In genomic region chr15:77983091-77983707, GRCh38 we compare ENCODE assay signal across 1 cellular context.
TF ChIP-seq lines count a peak whose summit lies in the region.

No MANE protein-coding gene starts in this region.

TF ChIP-seq in GM23338, 12 proteins besides CTCF, POLR2A, EP300 and RAD21 (continued from another document):
- TF ChIP-seq REST (IDR thresholded peaks at IDR 0.05; ENCODE audit: unreplicated experiment) (no peak), NANOG (IDR thresholded peaks at IDR 0.05; ENCODE audit: borderline replicate concordance) (no peak), ZNF114 (CRISPR knock-in tag; IDR thresholded peaks at IDR 0.05) (no peak)
